ENCODE assay signal across 8 cellular contexts in genomic region chr3:135503429-135504083, GRCh38.
DNase-seq lines count a peak whose midpoint lies in the region; ATAC-seq and TF ChIP-seq lines count a peak whose summit lies in the region.

No MANE protein-coding gene starts in this region.

- TF ChIP-seq CTCF in fibroblast of mammary gland (conservative IDR thresholded peaks at IDR 0.05; ENCODE audit: control insufficient read depth, insufficient read depth, low read depth, low read length), result peak; percentile 77
- peak; percentile 72 for TF ChIP-seq CTCF in nephron progenitor cell (IDR thresholded peaks at IDR 0.05)

- H3K4me3 ChIP-seq in fibroblast of mammary gland (ENCODE audit: control insufficient read depth, low read depth, low read length), result no peak overlapping the region

- no peaks in the 10 kb centered on the region for H3K9me3 ChIP-seq in T-helper 17 cell (ENCODE audit: control insufficient read depth, low read length, poor library complexity, severe bottlenecking)

- H3K4me3 Mint-ChIP-seq in T-helper 17 cell (no peak overlapping the region), nephron progenitor cell (peak overlapping the region; percentile 56)

- H3K36me3 Mint-ChIP-seq in T-helper 17 cell (ENCODE audit: low read depth) (no peaks in the 10 kb centered on the region), nephron progenitor cell (ENCODE audit: low read depth) (peaks cover 3% of the 10 kb centered on the region)

- peak; percentile 77 for ATAC-seq in HG02642 (IDR thresholded peaks at IDR 0.05; ENCODE audit: poor library complexity, unreplicated experiment)
- peak; percentile 33 for ATAC-seq in T-helper 17 cell
- ATAC-seq in HG03571 (IDR thresholded peaks at IDR 0.05; ENCODE audit: unreplicated experiment), result no peak

- H3K9me3 Mint-ChIP-seq in nephron progenitor cell, result peaks cover 10% of the 10 kb centered on the region

- H3K27ac Mint-ChIP-seq in T-helper 17 cell, result no peak overlapping the region
- H3K27ac Mint-ChIP-seq in nephron progenitor cell, result peak overlapping the region; percentile 13

- H3K27me3 Mint-ChIP-seq in T-helper 17 cell (peaks cover 7% of the 10 kb centered on the region), nephron progenitor cell (ENCODE audit: low read depth, poor library complexity) (peaks cover 4% of the 10 kb centered on the region)

- H3K4me1 Mint-ChIP-seq in T-helper 17 cell (no peaks in the 10 kb centered on the region), nephron progenitor cell (peaks cover 19% of the 10 kb centered on the region)

- peak; percentile 38 for DNase-seq in stimulated activated CD4-positive, alpha-beta T cell treated with anti-CD3 and anti-CD28 coated beads, Interleukin-15, amount 100 ng/mL, for 24 hours
- no peak for DNase-seq in stimulated activated CD4-positive, alpha-beta T cell treated with anti-CD3 and anti-CD28 coated beads, Interleukin-4, amount 100 ng/mL, for 1 hour
- DNase-seq in NCI-H146 (lab: John Stamatoyannopoulos, UW) (peak; percentile 93), T-helper 17 cell (peak in 1 of 3 donors; percentile 4), fibroblast of mammary gland (ENCODE audit: low read depth) (peak; percentile 70), nephron progenitor cell (peak; percentile 86)
